Comparison of ENCODE assay signal across 9 cellular contexts in genomic region chr3:46935989-46936620, GRCh38. TPM values are rescaled to one million over a fixed set of nuclear protein-coding genes. Genes with fewer than 3 reads are reported as not detected.
DNase-seq lines count a peak whose midpoint lies in the region; ATAC-seq and TF ChIP-seq lines count a peak whose summit lies in the region.
"Had no signal": no experiment of that assay in that cellular context is flagged by ENCODE, and none has a peak within 500 bp of the region (broad histone marks: within the 10 kb centered on the region; RNA-seq: fewer than 3 reads in every experiment).

No MANE protein-coding gene starts in this region.

- H4K20me1 ChIP-seq in BLaER1 treated with 17β-estradiol and CSF1 and Interleukin-3, amounts not matched to agents 10 nM and 100 nM: peaks cover 72 to 100% (median 100%) of the 10 kb centered on the region in 11 experiments

- no peak for TF ChIP-seq CTCF in NB4 (IDR thresholded peaks at IDR 0.05; ENCODE audit: low read depth, low read length)
- TF ChIP-seq CTCF in chondrocyte (IDR thresholded peaks at IDR 0.05): no peak
- TF ChIP-seq CTCF in nephron (IDR thresholded peaks at IDR 0.05; ENCODE audit: unreplicated experiment in 3 of 3): no peak

- peaks cover 0 to 12% (median 6%) of the 10 kb centered on the region in 11 experiments; a peak in 15 of 22 replicates for H3K9me3 ChIP-seq in BLaER1 treated with 17β-estradiol and CSF1 and Interleukin-3, amounts not matched to agents 10 nM and 100 nM (replicated peaks in 1 of 11)

- H3K27ac Mint-ChIP-seq in chondrocyte (ENCODE audit: unreplicated experiment) (peak overlapping the region; percentile 95), nephron (peak overlapping the region; percentile 79 to 92 (median 85))

- H3K27me3 Mint-ChIP-seq in chondrocyte (ENCODE audit: low read depth) (no peaks in the 10 kb centered on the region), nephron (ENCODE audit: low read depth) (no peaks in the 10 kb centered on the region)

- H3K4me1 ChIP-seq in BLaER1 treated with 17β-estradiol and CSF1 and Interleukin-3, amounts not matched to agents 10 nM and 100 nM: peaks cover 86 to 100% (median 99%) of the 10 kb centered on the region in 10 experiments

- no peak for TF ChIP-seq POLR2A in NB4 (IDR thresholded peaks at IDR 0.05; ENCODE audit: extremely low read depth, insufficient read length)

- H3K4me3 ChIP-seq in BLaER1 treated with 17β-estradiol and CSF1 and Interleukin-3, amounts not matched to agents 10 nM and 100 nM: peak overlapping the region in 2 of 10 experiments; percentile 10 to 27; a peak in 3 of 20 replicates
- no peak overlapping the region for H3K4me3 ChIP-seq in NB4 (ENCODE audit: low read depth, low read length)

- H3K4me2 ChIP-seq in BLaER1 treated with 17β-estradiol and CSF1 and Interleukin-3, amounts not matched to agents 10 nM and 100 nM: peak overlapping the region in 10 of 11 experiments; percentile 7 to 99 (median 82); a peak in 18 of 22 replicates

- DNase-seq in NB4 (ENCODE audit: low read depth) (peak; percentile 75), chondrocyte (ENCODE audit: low spot score) (no peak), NCI-H128 (lab: John Stamatoyannopoulos, UW; ENCODE audit: unreplicated experiment) (no peak), nucleus accumbens (lab: John Stamatoyannopoulos, UW) (no peak)
- DNase-seq: NK-92 treated with Interleukin-12 subunit alpha and Interleukin-12 subunit beta, amount 100 ng/mL, for 24 hours had no signal

- peaks cover 13% of the 10 kb centered on the region for H3K36me3 Mint-ChIP-seq in chondrocyte (ENCODE audit: low read depth)
- peaks cover 40% of the 10 kb centered on the region for H3K36me3 Mint-ChIP-seq in nephron (ENCODE audit: low read depth)

- H3K36me3 ChIP-seq in BLaER1 treated with 17β-estradiol and CSF1 and Interleukin-3, amounts not matched to agents 10 nM and 100 nM: peaks cover 27 to 97% (median 82%) of the 10 kb centered on the region in 11 experiments

- H3K9me3 Mint-ChIP-seq in chondrocyte (ENCODE audit: low read depth) (no peaks in the 10 kb centered on the region), nephron (no peaks in the 10 kb centered on the region)

- no peak overlapping the region for H3K4me3 Mint-ChIP-seq in chondrocyte (ENCODE audit: unreplicated experiment)
- H3K4me3 Mint-ChIP-seq in nephron: no peak overlapping the region

- no peak for ATAC-seq in GM21825 (IDR thresholded peaks at IDR 0.05; ENCODE audit: unreplicated experiment)
- ATAC-seq in HG02588 (IDR thresholded peaks at IDR 0.05; ENCODE audit: unreplicated experiment): no peak

- H3K27ac ChIP-seq in BLaER1 treated with 17β-estradiol and CSF1 and Interleukin-3, amounts not matched to agents 10 nM and 100 nM: peak overlapping the region in 7 of 11 experiments; percentile 8 to 80 (median 59); a peak in 13 of 22 replicates

- no peaks in the 10 kb centered on the region for H3K27me3 ChIP-seq in BLaER1 treated with 17β-estradiol and CSF1 and Interleukin-3, amounts not matched to agents 10 nM and 100 nM

- H3K4me1 Mint-ChIP-seq in chondrocyte (ENCODE audit: low read depth) (peaks cover 53% of the 10 kb centered on the region), nephron (peaks cover 66% of the 10 kb centered on the region)

- H3K9ac ChIP-seq in BLaER1 treated with 17β-estradiol and CSF1 and Interleukin-3, amounts not matched to agents 10 nM and 100 nM: peak overlapping the region in 5 of 11 experiments; percentile 0 to 63 (median 40); a peak in 7 of 22 replicates

RNA-seq across cellular contexts. Expression of gene CCDC12, which starts 40.4 kb away (rescaled TPM):
- total RNA-seq in chondrocyte: 21.8 to 23.3 TPM (median 22.3 TPM) in 3 replicates

RNA-seq across cellular contexts. Expression of gene NBEAL2, which starts 43.4 kb away (rescaled TPM):
- 15.9 to 18.1 TPM (median 16.5 TPM) in 3 replicates for total RNA-seq in chondrocyte

RNA-seq across cellular contexts. Expression of gene PTH1R, which starts 58.6 kb away (rescaled TPM):
- total RNA-seq in chondrocyte: 2.4 to 6.3 TPM (median 3.1 TPM) in 3 replicates
